Comparison of ENCODE assay signal across 9 cellular contexts in genomic region chr1:228736844-228737415, GRCh38. TPM values are rescaled to one million over a fixed set of nuclear protein-coding genes. Genes with fewer than 3 reads are reported as not detected.
DNase-seq lines count a peak whose midpoint lies in the region; ATAC-seq and TF ChIP-seq lines count a peak whose summit lies in the region.
"Had no signal": no experiment of that assay in that cellular context is flagged by ENCODE, and none has a peak within 500 bp of the region (broad histone marks: within the 10 kb centered on the region; RNA-seq: fewer than 3 reads in every experiment).

No MANE protein-coding gene starts in this region.

- H3K27me3 ChIP-seq in HUES64 (ENCODE audit: insufficient read depth, low read length) (peaks cover 35% of the 10 kb centered on the region), body of pancreas (no peaks in the 10 kb centered on the region), suprapubic skin (no peaks in the 10 kb centered on the region)

- H3K36me3 ChIP-seq in HUES64 (ENCODE audit: insufficient read depth, low read length) (peaks cover 10% of the 10 kb centered on the region; the same call in 1 of the 2 replicates), body of pancreas (replicated peaks in 1 of 2; ENCODE audit: insufficient read depth in 1 of 2, low read depth in 2 of 2) (peaks cover 0 to 2% of the 10 kb centered on the region in 2 donors), suprapubic skin (no peaks in the 10 kb centered on the region)

- peaks cover 4% of the 10 kb centered on the region for H3K4me1 Mint-ChIP-seq in memory B cell

- no peaks in the 10 kb centered on the region for H3K36me3 Mint-ChIP-seq in memory B cell

- no peak for TF ChIP-seq CTCF in body of pancreas (IDR thresholded peaks at IDR 0.05)
- TF ChIP-seq CTCF in suprapubic skin (IDR thresholded peaks at IDR 0.05) = no peak

- no peak overlapping the region for H3K9ac ChIP-seq in HUES64 (ENCODE audit: low read depth, low read length)

- no peak overlapping the region for H3K27ac Mint-ChIP-seq in memory B cell

- DNase-seq in body of pancreas = no peak
- DNase-seq in memory B cell (ENCODE audit: low spot score in 2 of 2) = no peak
- DNase-seq in suprapubic skin (ENCODE audit: low spot score in 2 of 2) = no peak
- DNase-seq in Kasumi-1 (lab: John Stamatoyannopoulos, UW) = no peak
- no peak for DNase-seq in DMS79 (lab: John Stamatoyannopoulos, UW)

- H3K27ac ChIP-seq in HUES64 (ENCODE audit: low read depth, low read length) (no peak overlapping the region), body of pancreas (peak overlapping the region in 3 of 4 donors; percentile 21 to 94 (median 93)), suprapubic skin (peak overlapping the region; percentile 87)

- TF ChIP-seq POLR2A in body of pancreas (IDR thresholded peaks at IDR 0.05) (no peak), suprapubic skin (IDR thresholded peaks at IDR 0.05) (no peak)

- WGBS in HUES64 = 78% methylated on average over 2 of the region's 4 CpGs
- WGBS in body of pancreas, 2 donors = 19 to 33% methylated on average over 4 of the region's 4 CpGs
- 52% methylated on average over 4 of the region's 4 CpGs for WGBS in suprapubic skin

- H3K4me3 ChIP-seq in HUES64 (ENCODE audit: low read length) (peak overlapping the region; percentile 67), body of pancreas (peak overlapping the region; percentile 18 to 58), suprapubic skin (peak overlapping the region; percentile 80)

- peaks cover 13% of the 10 kb centered on the region; the same call in 1 of the 2 replicates for H3K4me1 ChIP-seq in HUES64 (ENCODE audit: insufficient read depth, low read length)
- peaks cover 37% of the 10 kb centered on the region for H3K4me1 ChIP-seq in body of pancreas
- peaks cover 42% of the 10 kb centered on the region for H3K4me1 ChIP-seq in suprapubic skin

- H3K27me3 Mint-ChIP-seq in memory B cell = peaks cover 16% of the 10 kb centered on the region

- peak overlapping the region; percentile 19 for H3K4me3 Mint-ChIP-seq in memory B cell

- H3K9me3 Mint-ChIP-seq in memory B cell = no peaks in the 10 kb centered on the region

- ATAC-seq in body of pancreas (no peak), memory B cell (ENCODE audit: low read depth) (no peak), GM18517 (IDR thresholded peaks at IDR 0.05; ENCODE audit: unreplicated experiment) (no peak)

- H3K9me3 ChIP-seq in HUES64 (ENCODE audit: insufficient read depth, low read depth, low read length) (no peaks in the 10 kb centered on the region), body of pancreas (no peaks in the 10 kb centered on the region), suprapubic skin (no peaks in the 10 kb centered on the region)

- intact Hi-C loops in body of pancreas (cut with DNase I) = loop anchor here (10.0 kb wide), 1 partner anchor 408 kb away; no protein-coding TSS in a partner anchor

- no peak for TF ChIP-seq EP300 in suprapubic skin (IDR thresholded peaks at IDR 0.05)

RNA-seq across cellular contexts. Expression of gene RHOU, which starts 1.7 kb away (rescaled TPM):
- 8.2 TPM for polyA plus RNA-seq in HUES64 (2013, experiment 1 of 2)
- polyA plus RNA-seq in HUES64 (2013, experiment 2 of 2) = 10.1 TPM
- total RNA-seq in body of pancreas (1 to 10 TPM; 6.9 to 9.3 TPM), suprapubic skin (1 to 10 TPM; 5.5 to 8.9 (median 6.1) TPM)
- total RNA-seq: HT1080, OCI-LY7 had no signal
